8 cellular contexts compared by ENCODE assay signal in the genomic region with DNA sequence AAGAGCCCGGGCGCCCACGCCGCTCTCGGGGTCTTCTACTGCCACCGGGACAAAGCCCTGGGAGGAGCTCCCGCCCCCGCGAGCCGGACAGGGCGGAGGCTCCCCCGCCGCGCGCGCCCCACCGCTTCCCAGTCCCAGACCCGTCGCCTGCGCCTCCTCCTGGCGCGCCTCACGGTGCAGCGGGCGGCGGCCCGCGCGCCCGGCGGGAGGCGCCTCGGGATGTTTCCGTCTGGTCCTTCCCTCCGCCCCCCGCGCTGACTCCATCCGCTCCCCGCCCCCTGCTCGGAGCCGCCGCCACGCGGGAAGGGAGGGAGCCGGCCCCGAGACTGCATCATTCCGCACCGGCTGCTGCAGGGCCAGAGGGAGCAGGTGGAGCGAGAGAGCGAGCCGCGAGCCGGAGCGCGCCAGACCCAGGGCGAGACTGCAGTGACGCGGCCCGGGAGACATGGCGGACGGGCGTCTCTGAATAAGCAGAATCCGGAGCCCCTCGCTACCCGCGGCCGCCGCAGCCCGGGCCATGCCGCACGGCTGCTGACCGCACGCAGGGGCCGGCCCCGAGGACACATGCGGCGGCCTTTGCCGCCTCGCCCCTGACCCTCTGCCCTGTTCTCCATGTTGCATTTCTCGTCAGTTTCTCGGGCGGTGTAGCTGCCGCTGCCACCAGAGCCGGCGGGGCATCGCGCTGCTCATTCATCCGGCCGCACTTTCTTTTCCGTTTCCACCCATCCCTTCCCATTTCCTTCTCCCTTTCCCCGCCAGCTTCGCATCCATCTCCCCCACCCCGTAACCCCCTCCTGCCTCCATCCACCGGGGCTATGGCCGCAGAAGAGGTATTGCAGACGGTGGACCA. TPM values are rescaled to one million over a fixed set of nuclear protein-coding genes. Genes with fewer than 3 reads are reported as not detected.
A peak's percentile ranks its signal among the peaks of the same experiment; 100 is the strongest.
DNase-seq lines count a peak whose midpoint lies in the region; TF ChIP-seq lines count a peak whose summit lies in the region.

BICD1 (plus strand) TSS at position 331 of the 850 bp plus-strand sequence; CDS start at position 816, 485 bp downstream.

- H3K4me1 ChIP-seq in ES-I3 (ENCODE audit: insufficient read depth, low read length) (peaks cover 10% of the 10 kb centered on the region), neutrophil (ENCODE audit: control insufficient read depth in 1 of 2, insufficient read depth in 1 of 2, low read depth in 1 of 2, low read length in 1 of 2) (peaks cover 11 to 17% of the 10 kb centered on the region in 2 experiments)

- in situ Hi-C loops in SK-MEL-5 (cut with HindIII; ENCODE audit: low pct_unique_long_range_greater_than_20kb, low sequenced_read_pairs): no loop called here

- H3K27me3 ChIP-seq in neutrophil: peaks cover 55% of the 10 kb centered on the region

- no peak for TF ChIP-seq CTCF in neutrophil (IDR thresholded peaks at IDR 0.05)

- H3K9me3 ChIP-seq in ES-I3 (ENCODE audit: control insufficient read depth, insufficient read depth, low read length) (no peaks in the 10 kb centered on the region), neutrophil (no peaks in the 10 kb centered on the region)

- peak; percentile 59 for DNase-seq in GOT3 (lab: John Stamatoyannopoulos, UW)
- DNase-seq in LoVo (ENCODE audit: low spot score): peak; percentile 93
- DNase-seq in SK-MEL-5 (ENCODE audit: low read depth, low spot score): peak; percentile 79
- DNase-seq in activated naive CD4-positive, alpha-beta T cell treated with Interleukin-2 at 50 U/mL for 16 hours: peak; percentile 76
- DNase-seq in foreskin melanocyte: peak; percentile 64
- peak; percentile 85 for DNase-seq in superior temporal gyrus (ENCODE audit: extremely low spot score)

- H3K36me3 ChIP-seq in ES-I3 (ENCODE audit: insufficient read depth, low read length) (peaks cover 5% of the 10 kb centered on the region; the same call in 1 of the 2 replicates), neutrophil (no peaks in the 10 kb centered on the region)

- peak within 1 kb of the TSS; percentile 59 to 69 for H3K4me3 ChIP-seq in neutrophil (ENCODE audit: low read depth in 1 of 2, low read length in 1 of 2)

- H3K9ac ChIP-seq in ES-I3 (ENCODE audit: low read depth, low read length): peak within 1 kb of the TSS; percentile 69

- no peak within 1 kb of the TSS for H3K27ac ChIP-seq in neutrophil

RNA-seq across cellular contexts. Expression of gene BICD1, which starts in this region (rescaled TPM):
- total RNA-seq in SK-MEL-5 (2014; rRNA removed; shearing (Covaris generic)): 8.1 and 10.3 TPM in 2 replicates
- polyA plus RNA-seq in SK-MEL-5 (2015; cell fraction: cytosol; rRNA removed): 12.7 and 19.2 TPM in 2 replicates
- polyA plus RNA-seq in SK-MEL-5 (2015; cell fraction: nucleus; rRNA removed): 29.3 and 34.7 TPM in 2 replicates
